24 cellular contexts compared by ENCODE assay signal in genomic region chr15:90807687-90808086, GRCh38.
DNase-seq lines count a peak whose midpoint lies in the region; ATAC-seq and TF ChIP-seq lines count a peak whose summit lies in the region.
"Had no signal": no experiment of that assay in that cellular context is flagged by ENCODE, and none has a peak within 500 bp of the region (broad histone marks: within the 10 kb centered on the region; RNA-seq: fewer than 3 reads in every experiment).

No MANE protein-coding gene starts in this region.

- no peaks in the 10 kb centered on the region for H3K36me3 ChIP-seq in smooth muscle cell (ENCODE audit: low read depth)
- H3K36me3 ChIP-seq in WERI-Rb-1: peaks cover 53% of the 10 kb centered on the region
- H3K36me3 ChIP-seq: gastrocnemius medialis, suprapubic skin had no signal

- peak; percentile 58 to 82 for ATAC-seq in activated T-cell treated with anti-CD3 and anti-CD28 coated beads, Interleukin-2, amount 50 U/mL, for 72 hours (replicated peaks in 1 of 2)
- ATAC-seq in T-helper 17 cell: peak; percentile 42
- ATAC-seq: CD8-positive, alpha-beta T cell had no signal

- no peaks in the 10 kb centered on the region for H3K9me3 Mint-ChIP-seq in activated T-cell treated with anti-CD3 and anti-CD28 coated beads, Interleukin-2, amount 50 U/mL, for 72 hours
- H3K9me3 Mint-ChIP-seq in immature natural killer cell: no peaks in the 10 kb centered on the region
- H3K9me3 Mint-ChIP-seq: CD8-positive, alpha-beta T cell had no signal

- no peaks in the 10 kb centered on the region for H4K20me1 ChIP-seq in smooth muscle cell (ENCODE audit: low read depth)

- 32% methylated on average over 3 of the region's 3 CpGs for WGBS in smooth muscle cell (ENCODE audit: low lambda C conversion rate)

- TF ChIP-seq CTCF in smooth muscle cell (IDR thresholded peaks at IDR 0.05; ENCODE audit: borderline replicate concordance, insufficient read depth, poor library complexity, severe bottlenecking) (no peak), WERI-Rb-1 (IDR thresholded peaks at IDR 0.05; ENCODE audit: low read depth, low read length) (no peak)

- peak overlapping the region; percentile 71 for H3K4me2 ChIP-seq in smooth muscle cell
- H3K4me2 ChIP-seq: PC-9, SK-N-SH had no signal

- peak overlapping the region; percentile 72 for H3K27ac Mint-ChIP-seq in activated T-cell treated with anti-CD3 and anti-CD28 coated beads, Interleukin-2, amount 50 U/mL, for 72 hours
- H3K27ac Mint-ChIP-seq in T-helper 17 cell (peak overlapping the region; percentile 75), immature natural killer cell (peak overlapping the region; percentile 70 to 91 (median 82))
- H3K27ac Mint-ChIP-seq: CD8-positive, alpha-beta T cell had no signal

- no peak for DNase-seq in activated T-cell treated with anti-CD3 and anti-CD28 coated beads, Interleukin-2, amount 50 U/mL, for 72 hours
- DNase-seq in activated T-cell treated with anti-CD3 and anti-CD28 coated beads for 4 hours (no peak), T-helper 17 cell (no peak), immature natural killer cell (peak in 1 of 3 donors; percentile 17), smooth muscle cell (lab: John Stamatoyannopoulos, UW; ENCODE audit: unreplicated experiment) (no peak), NCI-H82 treated with DMSO at 0.1 percent for 48 hours (lab: John Stamatoyannopoulos, UW; ENCODE audit: unreplicated experiment) (no peak), G401 (ENCODE audit: low spot score) (no peak), WERI-Rb-1 (no peak)
- DNase-seq: activated CD4-positive, alpha-beta T cell treated with anti-CD3 and anti-CD28 coated beads, Interleukin-2, amount 50 U/mL, for 48 hours; amniotic stem cell; caudate nucleus; CD8-positive, alpha-beta T cell; DMS53; gastrocnemius medialis; IMR-90; kidney glomerular epithelial cell; MV-4-11; NCI-H187; NCI-H2227 treated with DMSO at 0.1 percent for 48 hours; NCI-H774; PC-9; SK-N-SH; stimulated activated CD8-positive, alpha-beta memory T cell treated with anti-CD3 and anti-CD28 coated beads, Interleukin-4, amount 100 ng/mL, for 48 hours had no signal

- H3K4me3 ChIP-seq in smooth muscle cell (no peak overlapping the region), WERI-Rb-1 (ENCODE audit: low read depth, low read length) (no peak overlapping the region)
- H3K4me3 ChIP-seq: gastrocnemius medialis, PC-9, suprapubic skin had no signal

- H3F3A ChIP-seq in smooth muscle cell (ENCODE audit: low read depth): peaks cover 20% of the 10 kb centered on the region

- in situ Hi-C loops in G401 (cut with HindIII; ENCODE audit: low sequenced_read_pairs): no loop called here

- H3K9ac ChIP-seq in smooth muscle cell (ENCODE audit: low read depth): peak overlapping the region; percentile 24
- H3K9ac ChIP-seq: SK-N-SH had no signal

- no peaks in the 10 kb centered on the region for H3K79me2 ChIP-seq in smooth muscle cell (ENCODE audit: low read depth)

- H3K27ac ChIP-seq in smooth muscle cell (ENCODE audit: low read depth) (peak overlapping the region; percentile 82), WERI-Rb-1 (no peak overlapping the region)
- H3K27ac ChIP-seq: gastrocnemius medialis, PC-9, suprapubic skin had no signal

- H3K9me3 ChIP-seq in T-helper 17 cell (ENCODE audit: control insufficient read depth, low read length, poor library complexity, severe bottlenecking): no peaks in the 10 kb centered on the region
- no peaks in the 10 kb centered on the region for H3K9me3 ChIP-seq in smooth muscle cell (replicated peaks; ENCODE audit: low read depth)
- no peaks in the 10 kb centered on the region for H3K9me3 ChIP-seq in WERI-Rb-1 (ENCODE audit: severe bottlenecking)
- H3K9me3 ChIP-seq: gastrocnemius medialis, SK-N-SH, suprapubic skin had no signal

- H3K27me3 ChIP-seq in smooth muscle cell (ENCODE audit: low read depth) (no peaks in the 10 kb centered on the region), WERI-Rb-1 (ENCODE audit: insufficient read depth, low read depth, severe bottlenecking) (no peaks in the 10 kb centered on the region)
- H3K27me3 ChIP-seq: gastrocnemius medialis, suprapubic skin had no signal

- peaks cover 29% of the 10 kb centered on the region for H3K4me1 Mint-ChIP-seq in activated T-cell treated with anti-CD3 and anti-CD28 coated beads, Interleukin-2, amount 50 U/mL, for 72 hours (ENCODE audit: low read depth)
- H3K4me1 Mint-ChIP-seq in T-helper 17 cell: peaks cover 23% of the 10 kb centered on the region
- peaks cover 29 to 46% of the 10 kb centered on the region in 2 donors for H3K4me1 Mint-ChIP-seq in immature natural killer cell

- H2AFZ ChIP-seq in smooth muscle cell (ENCODE audit: low read depth): no peak overlapping the region
- H2AFZ ChIP-seq: PC-9 had no signal

- no peaks in the 10 kb centered on the region for H3K4me1 ChIP-seq in smooth muscle cell (ENCODE audit: low read depth)
- H3K4me1 ChIP-seq: gastrocnemius medialis, suprapubic skin had no signal

- peaks cover 19 to 35% of the 10 kb centered on the region in 2 donors for H3K36me3 Mint-ChIP-seq in activated T-cell treated with anti-CD3 and anti-CD28 coated beads, Interleukin-2, amount 50 U/mL, for 72 hours (ENCODE audit: insufficient read depth in 2 of 2)
- H3K36me3 Mint-ChIP-seq in T-helper 17 cell (ENCODE audit: low read depth) (peaks cover 5% of the 10 kb centered on the region), immature natural killer cell (peaks cover 20 to 44% (median 34%) of the 10 kb centered on the region in 3 donors)

- peak overlapping the region in 1 of 2 donors; percentile 36 for H3K4me3 Mint-ChIP-seq in activated T-cell treated with anti-CD3 and anti-CD28 coated beads, Interleukin-2, amount 50 U/mL, for 72 hours
- H3K4me3 Mint-ChIP-seq in T-helper 17 cell (no peak overlapping the region), immature natural killer cell (peak overlapping the region in 3 of 5 donors; percentile 33 to 58 (median 55))
- H3K4me3 Mint-ChIP-seq: CD8-positive, alpha-beta T cell had no signal

- H3K27me3 Mint-ChIP-seq in activated T-cell treated with anti-CD3 and anti-CD28 coated beads, Interleukin-2, amount 50 U/mL, for 72 hours (ENCODE audit: low read depth): no peaks in the 10 kb centered on the region
- H3K27me3 Mint-ChIP-seq in T-helper 17 cell (no peaks in the 10 kb centered on the region), immature natural killer cell (ENCODE audit: low read depth in 3 of 3) (peaks cover 0 to 1% (median 0%) of the 10 kb centered on the region in 3 donors)
